ENCODE assay signal across 1 cellular context in the genomic region with DNA sequence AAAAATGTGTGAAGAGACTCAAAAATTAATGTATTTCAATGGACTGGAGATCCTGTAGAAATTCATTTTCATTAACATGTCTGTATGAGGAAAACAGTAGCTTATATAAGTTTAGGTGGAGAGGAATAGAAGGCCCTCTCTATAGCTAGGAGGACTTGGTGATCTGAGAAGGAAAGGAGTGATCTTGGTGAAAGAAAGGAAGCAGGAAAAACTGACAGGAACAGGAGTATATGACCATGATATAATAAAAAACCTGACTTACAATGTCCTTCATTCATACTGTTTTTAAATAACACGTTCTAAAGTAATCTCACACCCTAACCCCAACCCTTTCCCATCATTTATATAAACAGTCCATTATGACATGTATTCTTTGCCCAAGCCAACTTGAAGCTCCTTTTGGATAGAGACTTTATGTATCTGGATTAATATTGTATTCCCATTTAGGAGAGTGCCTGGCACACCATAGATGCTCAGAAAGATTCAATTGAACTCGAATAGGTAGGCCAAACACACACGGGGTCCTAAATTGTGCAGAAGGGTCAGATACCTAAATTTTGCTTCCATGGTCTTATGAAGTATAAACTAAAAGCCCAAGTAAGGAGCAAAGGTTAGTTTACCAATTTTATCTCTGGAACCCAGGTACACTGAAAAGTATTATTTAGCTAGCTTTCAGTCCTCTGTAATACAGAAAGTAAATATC.
TF ChIP-seq lines count a peak whose summit lies in the region.

No MANE protein-coding gene starts in this region.

TF ChIP-seq in SK-N-SH, 30 proteins besides CTCF, POLR2A, EP300 and RAD21 (continued from another document):
- TF ChIP-seq SMC3 (IDR thresholded peaks at IDR 0.05; ENCODE audit: low read depth, low read length) (no peak), RXRA (IDR thresholded peaks at IDR 0.05; ENCODE audit: borderline replicate concordance, low read depth) (no peak), FOXJ3 (CRISPR knock-in tag; IDR thresholded peaks at IDR 0.05) (no peak), GABPA (IDR thresholded peaks at IDR 0.05; ENCODE audit: low read depth) (no peak), RFX5 (IDR thresholded peaks at IDR 0.05; ENCODE audit: low read length) (no peak), TCF12 (IDR thresholded peaks at IDR 0.05) (no peak)
